Comparison of ENCODE assay signal across 8 cellular contexts in the genomic region with DNA sequence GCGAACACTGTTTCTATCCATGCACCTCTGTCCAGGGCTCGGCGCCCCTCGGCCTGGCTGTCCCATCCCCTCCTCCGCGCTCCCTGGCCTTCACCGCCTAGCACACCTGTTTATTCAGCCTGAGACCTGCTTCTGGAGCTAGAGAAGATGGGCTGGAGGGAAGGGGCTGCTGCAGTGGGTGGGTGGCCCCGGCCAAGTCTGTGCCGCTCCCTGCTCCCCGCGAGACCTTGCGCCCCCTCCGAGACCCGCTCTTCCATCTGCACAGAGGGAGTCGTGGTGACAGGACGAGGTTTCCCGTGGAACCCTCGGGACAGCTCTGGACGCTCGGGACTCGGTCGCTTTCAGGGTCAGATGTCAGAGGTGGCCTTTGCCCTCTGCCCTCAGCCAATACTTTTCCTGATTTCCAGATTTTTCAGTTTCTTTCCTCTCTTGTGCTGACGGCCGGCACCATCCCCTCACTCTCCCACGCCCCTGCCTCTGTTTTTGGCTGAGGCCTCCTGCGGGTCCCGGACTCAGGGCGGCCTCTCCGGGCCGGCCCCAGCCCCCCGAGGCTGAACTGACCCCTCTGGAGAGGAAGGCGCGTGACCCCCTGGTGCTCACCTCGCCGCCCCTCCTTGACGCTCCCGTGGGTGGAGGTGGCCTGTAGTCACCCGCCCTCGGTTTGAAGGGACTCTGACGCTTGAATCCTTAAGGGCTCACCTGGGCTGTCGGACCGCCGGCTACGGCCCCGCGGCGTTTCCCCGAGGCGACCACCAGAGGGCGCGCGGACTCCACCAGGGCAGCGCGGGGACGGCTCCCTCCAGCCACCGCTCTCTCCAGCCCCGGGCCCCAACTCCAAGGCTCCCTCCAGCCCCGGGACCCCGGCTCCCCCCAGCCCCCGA.
A peak's percentile ranks its signal among the peaks of the same experiment; 100 is the strongest.
DNase-seq lines count a peak whose midpoint lies in the region; ATAC-seq lines count a peak whose summit lies in the region.

No MANE protein-coding gene starts in this region.

- ATAC-seq in HG03175 (IDR thresholded peaks at IDR 0.05; ENCODE audit: unreplicated experiment): peak; percentile 66
- no peak for ATAC-seq in GM18858 (IDR thresholded peaks at IDR 0.05; ENCODE audit: unreplicated experiment)

- DNase-seq in NCI-H510A treated with DMSO at 0.1 percent for 48 hours (lab: John Stamatoyannopoulos, UW) (peak; percentile 45), NCI-H510A (lab: John Stamatoyannopoulos, UW) (no peak), T-helper 1 cell (peak; percentile 27 to 56 (median 50)), amygdala (lab: John Stamatoyannopoulos, UW) (peak in 36 of 56 donors; percentile 2 to 76 (median 34))
- DNase-seq in stimulated activated CD4-positive, alpha-beta T cell treated with anti-CD3 and anti-CD28 coated beads, Interleukin-15, amount 100 ng/mL, for 24 hours: peak; percentile 78

- peaks cover 49% of the 10 kb centered on the region for H3K27me3 ChIP-seq in iPS-15b (ENCODE audit: control insufficient read depth, insufficient read depth, low read length)

- no peaks in the 10 kb centered on the region for H3K9me3 ChIP-seq in iPS-15b (ENCODE audit: control insufficient read depth, insufficient read depth, low read length)

- peak overlapping the region; percentile 18 for H3K4me3 ChIP-seq in iPS-15b (ENCODE audit: low read depth, low read length)

- H3K4me1 ChIP-seq in iPS-15b (ENCODE audit: control insufficient read depth, insufficient read depth, low read length): no peaks in the 10 kb centered on the region

- no peaks in the 10 kb centered on the region for H3K36me3 ChIP-seq in iPS-15b (ENCODE audit: control insufficient read depth, insufficient read depth, low read length)

- no peak overlapping the region for H3K9ac ChIP-seq in iPS-15b (ENCODE audit: low read depth, low read length)
